In genomic region chr10:132575320-132576201, GRCh38 we compare ENCODE assay signal across 8 cellular contexts. TPM values are rescaled to one million over a fixed set of nuclear protein-coding genes. Genes with fewer than 3 reads are reported as not detected.
A peak's percentile ranks its signal among the peaks of the same experiment; 100 is the strongest.
DNase-seq lines count a peak whose midpoint lies in the region; ATAC-seq and TF ChIP-seq lines count a peak whose summit lies in the region.

No MANE protein-coding gene starts in this region.

- H3K36me3 ChIP-seq in psoas muscle (ENCODE audit: insufficient read depth in 1 of 2, low read depth in 1 of 2): no peaks in the 10 kb centered on the region

- H3K4me1 ChIP-seq in psoas muscle: peaks cover 49% of the 10 kb centered on the region

- intact Hi-C loops in psoas muscle (cut with DNase I): loop anchor here (5.0 to 10.0 kb wide), 5 partner anchors 33 to 193 kb away; no protein-coding TSS in a partner anchor

- no peaks in the 10 kb centered on the region for H3K27me3 Mint-ChIP-seq in T-helper 17 cell

- DNase-seq in AML-193 (lab: John Stamatoyannopoulos, UW) (peak; percentile 90 to 91), T-helper 17 cell (no peak), fibroblast of villous mesenchyme (ENCODE audit: low read depth) (peak; percentile 81), renal cortical epithelial cell (ENCODE audit: low read depth) (peak; percentile 86), psoas muscle (no peak)
- DNase-seq in effector CD8-positive, alpha-beta T cell (lab: John Stamatoyannopoulos, UW): no peak

- H3K36me3 Mint-ChIP-seq in T-helper 17 cell (ENCODE audit: low read depth): no peaks in the 10 kb centered on the region

- H3K4me3 Mint-ChIP-seq in T-helper 17 cell: no peak overlapping the region

- H3K9me3 ChIP-seq in T-helper 17 cell (ENCODE audit: control insufficient read depth, low read length, poor library complexity, severe bottlenecking) (no peaks in the 10 kb centered on the region), psoas muscle (no peaks in the 10 kb centered on the region)

- no peak overlapping the region for H3K27ac Mint-ChIP-seq in T-helper 17 cell

- peaks cover 25% of the 10 kb centered on the region for H3K4me1 Mint-ChIP-seq in T-helper 17 cell

- H3K4me3 ChIP-seq in fibroblast of villous mesenchyme (ENCODE audit: low read depth, low read length): no peak overlapping the region
- H3K4me3 ChIP-seq in psoas muscle: no peak overlapping the region

- 58 to 68% (median 68%) methylated on average over 21 of the region's 21 CpGs for WGBS in psoas muscle, 3 donors

- no peaks in the 10 kb centered on the region for H3K27me3 ChIP-seq in psoas muscle (ENCODE audit: insufficient read depth in 3 of 3, low read length in 2 of 3)

- H3K27ac ChIP-seq in psoas muscle: no peak overlapping the region

- ATAC-seq in GM18520 (IDR thresholded peaks at IDR 0.05; ENCODE audit: unreplicated experiment) (peak; percentile 20), HG03095 (IDR thresholded peaks at IDR 0.05; ENCODE audit: unreplicated experiment) (peak; percentile 26), T-helper 17 cell (peak; percentile 33), psoas muscle (no peak)

- TF ChIP-seq CTCF in fibroblast of villous mesenchyme (IDR thresholded peaks at IDR 0.05; ENCODE audit: insufficient read depth, low read depth, low read length): no peak
- no peak for TF ChIP-seq CTCF in psoas muscle (IDR thresholded peaks at IDR 0.05)

RNA-seq across cellular contexts. Expression of gene INPP5A, which starts 38.0 kb away (rescaled TPM):
- total RNA-seq in T-helper 17 cell (10 to 100 TPM; 17.6 to 24.7 TPM), fibroblast of villous mesenchyme (33.2 and 36.7 TPM in 2 replicates), renal cortical epithelial cell (30.7 and 40.8 TPM in 2 replicates), psoas muscle (10 to 100 TPM; 38.2 to 48.8 (median 42.2) TPM)
- 10 to 100 TPM; 15.1 to 44.3 (median 29.5) TPM for polyA plus RNA-seq in psoas muscle

Comparison
In these comparisons a context has a peak if more than half of its experiments do, and no peak if none do; other contexts are left out.
1. DNase-seq: peak in AML-193 (2 of 2), fibroblast of villous mesenchyme (single experiment) and renal cortical epithelial cell (single experiment); none in T-helper 17 cell (0 of 3), effector CD8-positive, alpha-beta T cell (single experiment) and psoas muscle (0 of 2).
2. ATAC-seq: peak in GM18520 (single experiment), HG03095 (single experiment) and T-helper 17 cell (single experiment); none in psoas muscle (0 of 4).